ENCODE assay signal across 16 cellular contexts in genomic region chr17:19269102-19269501, GRCh38. TPM values are rescaled to one million over a fixed set of nuclear protein-coding genes. Genes with fewer than 3 reads are reported as not detected.
A peak's percentile ranks its signal among the peaks of the same experiment; 100 is the strongest.
DNase-seq lines count a peak whose midpoint lies in the region; ATAC-seq, FAIRE-seq and TF ChIP-seq lines count a peak whose summit lies in the region.
"Had no signal": no experiment of that assay in that cellular context is flagged by ENCODE, and none has a peak within 500 bp of the region (broad histone marks: within the 10 kb centered on the region; RNA-seq: fewer than 3 reads in every experiment).

No MANE protein-coding gene starts in this region.

- TF ChIP-seq RAD21 in A549 (conservative IDR thresholded peaks at IDR 0.05 in 1 of 2, IDR thresholded peaks at IDR 0.05 in 1 of 2) = no peak

- TF ChIP-seq CTCF in A549 (IDR thresholded peaks at IDR 0.05) (no peak), LNCaP clone FGC (IDR thresholded peaks at IDR 0.05; ENCODE audit: control insufficient read depth, extremely low read depth, insufficient read depth) (no peak), dorsolateral prefrontal cortex (IDR thresholded peaks at IDR 0.05 in 54 of 56, conservative IDR thresholded peaks at IDR 0.05 in 2 of 56; ENCODE audit: low read depth in 1 of 56, partially characterized antibody in 56 of 56) (no peak), osteocyte (IDR thresholded peaks at IDR 0.05) (no peak)

- no peak overlapping the region for H3K4me3 ChIP-seq in A549
- no peak overlapping the region for H3K4me3 ChIP-seq in LNCaP clone FGC (ENCODE audit: low read depth, low read length)
- peak overlapping the region in 1 of 59 donors; percentile 0 for H3K4me3 ChIP-seq in dorsolateral prefrontal cortex

- CTCF ChIA-PET in A549 (lab: Yijun Ruan, JAX) = interaction anchor here (1.4 to 1.7 kb wide), 2 partner anchors 22 to 178 kb away, joined by 3 to 5 read pairs; no protein-coding TSS in a partner anchor

- POLR2A ChIA-PET in A549 (lab: Yijun Ruan, JAX) = no interaction called here

- H3K27ac Mint-ChIP-seq in osteocyte (ENCODE audit: unreplicated experiment) = peak overlapping the region; percentile 39
- H3K27ac Mint-ChIP-seq: dendritic cell treated with granulocyte-macrophage colony-stimulating factor and Interleukin-4, amounts not matched to agents 40 ng/mL and 50 ng/mL, for 4 days; HFFc6 had no signal

- H3K4me1 Mint-ChIP-seq in osteocyte (ENCODE audit: unreplicated experiment) = peaks cover 67% of the 10 kb centered on the region

- H3K27me3 ChIP-seq in dorsolateral prefrontal cortex = no peaks in the 10 kb centered on the region

- no peaks in the 10 kb centered on the region for H3K36me3 Mint-ChIP-seq in osteocyte (ENCODE audit: unreplicated experiment)

- DNase-seq in A549 (ENCODE audit: low read depth in 1 of 2, low spot score in 1 of 2) = no peak
- peak; percentile 88 for DNase-seq in LNCaP clone FGC (ENCODE audit: low read depth)
- no peak for DNase-seq in dorsolateral prefrontal cortex
- no peak for DNase-seq in osteocyte (ENCODE audit: extremely low spot score, unreplicated experiment)
- no peak for DNase-seq in HuH-7.5 (ENCODE audit: low spot score)
- no peak for DNase-seq in NCI-H1105 treated with DMSO at 0.1 percent for 48 hours (lab: John Stamatoyannopoulos, UW)
- DNase-seq: DND-41; HFFc6; hippocampal formation; MM.1S; SHP77 treated with DMSO at 0.1 percent for 48 hours; stimulated activated naive CD8-positive, alpha-beta T cell treated with anti-CD3 and anti-CD28 coated beads, Interleukin-15, amount 100 ng/mL, for 72 hours; T1000 had no signal

- no peak overlapping the region for H3K4me3 Mint-ChIP-seq in osteocyte (ENCODE audit: unreplicated experiment)
- H3K4me3 Mint-ChIP-seq: dendritic cell treated with granulocyte-macrophage colony-stimulating factor and Interleukin-4, amounts not matched to agents 40 ng/mL and 50 ng/mL, for 4 days; HFFc6; stimulated activated naive CD8-positive, alpha-beta T cell treated with anti-CD3 and anti-CD28 coated beads, Interleukin-15, amount 100 ng/mL, for 72 hours had no signal

- peaks cover 16% of the 10 kb centered on the region for H3K4me1 ChIP-seq in A549

- H3K9me3 ChIP-seq in A549 = no peaks in the 10 kb centered on the region

- no peak for TF ChIP-seq EP300 in A549 (IDR thresholded peaks at IDR 0.05)

- no peak for ATAC-seq in A549
- no peak for ATAC-seq in GM18861 (IDR thresholded peaks at IDR 0.05; ENCODE audit: unreplicated experiment)
- ATAC-seq in GM18909 (IDR thresholded peaks at IDR 0.05; ENCODE audit: poor library complexity, unreplicated experiment) = no peak
- ATAC-seq: stimulated activated naive CD8-positive, alpha-beta T cell treated with anti-CD3 and anti-CD28 coated beads, Interleukin-15, amount 100 ng/mL, for 72 hours had no signal

- TF ChIP-seq POLR2A in A549 (IDR thresholded peaks at IDR 0.05; ENCODE audit: low read length) = no peak

- WGBS in A549 (ENCODE audit: missing lambda C conversion rate) = 54% methylated on average over 1 of the region's 1 CpG

- no peak for FAIRE-seq in A549 (lab: Jason Lieb, UNC)

- H3K27ac ChIP-seq in A549 (no peak overlapping the region), dorsolateral prefrontal cortex (peak overlapping the region in 58 of 59 donors; percentile 29 to 96 (median 87))

- no peaks in the 10 kb centered on the region for H3K9me3 Mint-ChIP-seq in osteocyte (ENCODE audit: unreplicated experiment)
- H3K9me3 Mint-ChIP-seq: dendritic cell treated with granulocyte-macrophage colony-stimulating factor and Interleukin-4, amounts not matched to agents 40 ng/mL and 50 ng/mL, for 4 days; HFFc6; stimulated activated naive CD8-positive, alpha-beta T cell treated with anti-CD3 and anti-CD28 coated beads, Interleukin-15, amount 100 ng/mL, for 72 hours had no signal

- peak overlapping the region; percentile 9; the same call in 1 of the 3 replicates for H3K4me2 ChIP-seq in A549

- H3K27me3 Mint-ChIP-seq in osteocyte (ENCODE audit: unreplicated experiment) = no peaks in the 10 kb centered on the region

- intact Hi-C loops in dorsolateral prefrontal cortex (cut with DNase I) = no loop called here

TF ChIP-seq in A549, 52 proteins besides CTCF, POLR2A, EP300 and RAD21:
- TF ChIP-seq KDM5A (IDR thresholded peaks at IDR 0.05) = no peak
- no peak for TF ChIP-seq ZC3H11A (IDR thresholded peaks at IDR 0.05)
- TF ChIP-seq TFCP2L1 (CRISPR knock-in tag; IDR thresholded peaks at IDR 0.05) = no peak
- TF ChIP-seq ELK1 (IDR thresholded peaks at IDR 0.05; ENCODE audit: low read depth, low read length) = no peak
- no peak for TF ChIP-seq MAX (IDR thresholded peaks at IDR 0.05)
- TF ChIP-seq BHLHE40 (IDR thresholded peaks at IDR 0.05; ENCODE audit: low read depth, low read length) = no peak
- TF ChIP-seq EHF (CRISPR knock-in tag; IDR thresholded peaks at IDR 0.05) = no peak
- no peak for TF ChIP-seq PBX3 (IDR thresholded peaks at IDR 0.05)
- TF ChIP-seq NFE2L2 (conservative IDR thresholded peaks at IDR 0.05; ENCODE audit: low read length) = no peak
- TF ChIP-seq HMGXB4 (CRISPR knock-in tag; IDR thresholded peaks at IDR 0.05; ENCODE audit: borderline replicate concordance) = no peak
- no peak for TF ChIP-seq ZSCAN20 (CRISPR knock-in tag; IDR thresholded peaks at IDR 0.05)
- no peak for TF ChIP-seq ESRRA (IDR thresholded peaks at IDR 0.05; ENCODE audit: borderline replicate concordance, low read length)
- no peak for TF ChIP-seq CBX8 (IDR thresholded peaks at IDR 0.05)
- TF ChIP-seq MYC (IDR thresholded peaks at IDR 0.05; ENCODE audit: borderline replicate concordance, low read length) = no peak
- TF ChIP-seq POLR2AphosphoS2 (conservative IDR thresholded peaks at IDR 0.05; ENCODE audit: low read length) = no peak
- no peak for TF ChIP-seq NR3C1 (IDR thresholded peaks at IDR 0.05)
- TF ChIP-seq HOXA7 (CRISPR knock-in tag; IDR thresholded peaks at IDR 0.05) = no peak
- no peak for TF ChIP-seq CBX2 (IDR thresholded peaks at IDR 0.05; ENCODE audit: borderline replicate concordance, low read depth)

RNA-seq across cellular contexts. Expression of gene EPN2, which starts 31.9 kb away (rescaled TPM):
- 32.7 and 33.8 TPM in 2 replicates for polyA plus RNA-seq in A549 (2011; rRNA removed)
- polyA plus RNA-seq in A549 (2012; cell fraction: cytosol; rRNA removed) = 35.3 and 39.9 TPM in 2 replicates
- polyA plus RNA-seq in A549 (2012; cell fraction: nucleus; rRNA removed) = 77.1 and 85.8 TPM in 2 replicates
- polyA plus RNA-seq in A549 (2017; fragmentation: RNase III; extraction: RNeasy Plus Mini Kit Qiagen cat#74134 plus additional on column Dnase treatment) = 30.5 to 33.0 TPM (median 32.1 TPM) in 3 replicates
- polyA minus RNA-seq in A549 (2011; rRNA and poly(A)+ RNA removed) = 49.3 and 49.5 TPM in 2 replicates
- 100 to 1,000 TPM in 118 of 120 experiments, 10 to 100 TPM in 2; 94.3 to 278 (median 148) TPM for total RNA-seq in dorsolateral prefrontal cortex
- total RNA-seq in osteocyte = 49.5 and 54.7 TPM in 2 replicates

Comparison
In these comparisons a context has a peak if more than half of its experiments do, and no peak if none do; other contexts are left out.
1. H3K27ac ChIP-seq: peak in dorsolateral prefrontal cortex (58 of 59); none in A549 (0 of 2).